24 cellular contexts compared by ENCODE assay signal in genomic region chr6:125296461-125296860, GRCh38. TPM values are rescaled to one million over a fixed set of nuclear protein-coding genes. Genes with fewer than 3 reads are reported as not detected.
DNase-seq lines count a peak whose midpoint lies in the region; ATAC-seq, FAIRE-seq and TF ChIP-seq lines count a peak whose summit lies in the region.
"Had no signal": no experiment of that assay in that cellular context is flagged by ENCODE, and none has a peak within 500 bp of the region (broad histone marks: within the 10 kb centered on the region; RNA-seq: fewer than 3 reads in every experiment).

No MANE protein-coding gene starts in this region.

- H3K9me1 ChIP-seq in K562 (ENCODE audit: control insufficient read depth, insufficient read depth, low read length), result peaks cover 4% of the 10 kb centered on the region

- POLR2A ChIA-PET in HepG2 (lab: Yijun Ruan, JAX) (no interaction called here), K562 (lab: Yijun Ruan, JAX) (no interaction called here), GM10248 (lab: Yijun Ruan, JAX) (no interaction called here)

- FAIRE-seq in HepG2 (lab: Jason Lieb, UNC) (no peak), K562 (lab: Jason Lieb, UNC) (no peak)
- FAIRE-seq: A549, GM18507, GM19239, H1 had no signal

- H3K27me3 ChIP-seq in HepG2 (ENCODE audit: control insufficient read depth in 1 of 2, insufficient read depth in 2 of 2, low read length in 2 of 2) (no peaks in the 10 kb centered on the region; a peak in 1 of 5 replicates), right lobe of liver (no peaks in the 10 kb centered on the region), K562 (ENCODE audit: control insufficient read depth in 2 of 2, insufficient read depth in 2 of 2, low read length in 2 of 2) (no peaks in the 10 kb centered on the region), sigmoid colon (no peaks in the 10 kb centered on the region)
- H3K27me3 ChIP-seq: BE2C had no signal

- H3K27ac ChIP-seq in HepG2 (ENCODE audit: extremely low read length, insufficient read depth, low read length), result no peak overlapping the region
- H3K27ac ChIP-seq in right lobe of liver, result no peak overlapping the region
- H3K27ac ChIP-seq in K562 (ENCODE audit: extremely low read depth, low read depth, low read length), result no peak overlapping the region
- no peak overlapping the region for H3K27ac ChIP-seq in sigmoid colon
- H3K27ac ChIP-seq: A549 had no signal

- CTCF ChIA-PET in HepG2 (lab: Yijun Ruan, JAX; ENCODE audit: low intra/inter-chr PET ratio, low total read pairs) (no interaction called here), K562 (lab: Yijun Ruan, JAX; ENCODE audit: low intra/inter-chr PET ratio) (no interaction called here), GM10248 (lab: Yijun Ruan, JAX) (no interaction called here)

- H3K9ac ChIP-seq in HepG2 (ENCODE audit: insufficient read depth, low read depth, low read length) (no peak overlapping the region), K562 (ENCODE audit: insufficient read depth in 1 of 2, low read depth in 2 of 2, low read length in 2 of 2) (no peak overlapping the region)
- H3K9ac ChIP-seq: SK-N-SH had no signal

- DNase-seq in HepG2 (ENCODE audit: low spot score) (no peak), right lobe of liver (no peak), HFFc6 (no peak), K562 (ENCODE audit: extremely low read depth in 1 of 4, low spot score in 3 of 4) (no peak), HT-29 (ENCODE audit: low spot score) (no peak), sigmoid colon (no peak), GM10248 (ENCODE audit: extremely low spot score) (no peak)
- DNase-seq: BE2C, COR-L47, DND-41, MM.1S, NCI-H1048, NCI-H1436 treated with DMSO at 0.1 percent for 48 hours, NCI-H1930, NCI-H510A treated with DMSO at 0.1 percent for 48 hours, NCI-H748 treated with DMSO at 0.1 percent for 48 hours, SIG-M5, SK-N-SH had no signal

- no peaks in the 10 kb centered on the region for H3K9me3 Mint-ChIP-seq in HFFc6

- no TSS peak for BruUV-seq in HepG2 (replicated peaks; lab: Mats Ljungman, UMichigan)
- no TSS peak for BruUV-seq in K562 (replicated peaks; lab: Mats Ljungman, UMichigan)

- H3K27ac Mint-ChIP-seq in HFFc6, result 0 out of 2 replicates have a peak overlapping the region, but pooled peaks have one; percentile 2

- TF ChIP-seq EP300 in HepG2 (IDR thresholded peaks at IDR 0.05; ENCODE audit: low read depth in 2 of 2, low read length in 2 of 2) (no peak), HepG2 (CRISPR knock-in tag; IDR thresholded peaks at IDR 0.05; ENCODE audit: borderline replicate concordance) (no peak), K562 (IDR thresholded peaks at IDR 0.05; ENCODE audit: low read length) (no peak), sigmoid colon (IDR thresholded peaks at IDR 0.05) (no peak)

- H3K36me3 ChIP-seq in HepG2 (replicated peaks in 1 of 2; ENCODE audit: control insufficient read depth in 1 of 2, insufficient read depth in 2 of 2, low read length in 2 of 2), result peaks cover 7 to 28% of the 10 kb centered on the region in 2 experiments
- peaks cover 0 to 13% (median 2%) of the 10 kb centered on the region in 4 donors for H3K36me3 ChIP-seq in right lobe of liver
- peaks cover 91% of the 10 kb centered on the region for H3K36me3 ChIP-seq in K562 (ENCODE audit: control insufficient read depth, insufficient read depth, low read length)
- peaks cover 4 to 70% (median 13%) of the 10 kb centered on the region in 4 donors for H3K36me3 ChIP-seq in sigmoid colon

- no peak for TF ChIP-seq POLR2A in HepG2 (IDR thresholded peaks at IDR 0.05; ENCODE audit: insufficient read depth in 1 of 2, low read depth in 2 of 2, low read length in 2 of 2)
- TF ChIP-seq POLR2A in right lobe of liver (IDR thresholded peaks at IDR 0.05), result no peak
- TF ChIP-seq POLR2A in K562 (conservative IDR thresholded peaks at IDR 0.05), result no peak
- TF ChIP-seq POLR2A in sigmoid colon (IDR thresholded peaks at IDR 0.05), result no peak

- peaks cover 1% of the 10 kb centered on the region for H3K27me3 Mint-ChIP-seq in HFFc6 (ENCODE audit: insufficient read depth)

- peaks cover 44% of the 10 kb centered on the region for H3K36me3 Mint-ChIP-seq in HFFc6 (ENCODE audit: low read depth)

- H3K79me2 ChIP-seq in HepG2 (ENCODE audit: insufficient read depth, low read length) (no peaks in the 10 kb centered on the region), K562 (ENCODE audit: control insufficient read depth, insufficient read depth, low read length) (peaks cover 94% of the 10 kb centered on the region)

- H3K4me2 ChIP-seq in HepG2 (ENCODE audit: low read depth, low read length), result no peak overlapping the region
- H3K4me2 ChIP-seq in K562 (ENCODE audit: insufficient read depth, low read length), result peak overlapping the region; percentile 1; the same call in 1 of the 2 replicates
- H3K4me2 ChIP-seq: A549, SK-N-SH had no signal

- H2AFZ ChIP-seq in HepG2 (ENCODE audit: low read length) (no peak overlapping the region), K562 (ENCODE audit: low read depth, low read length) (no peak overlapping the region)

- no peak overlapping the region for H3K4me3 Mint-ChIP-seq in HFFc6

- peaks cover 58% of the 10 kb centered on the region for H3K4me1 Mint-ChIP-seq in HFFc6 (ENCODE audit: low read depth)

- H3K9me3 ChIP-seq in HepG2 (ENCODE audit: low read length) (no peaks in the 10 kb centered on the region), right lobe of liver (no peaks in the 10 kb centered on the region), K562 (replicated peaks; ENCODE audit: control insufficient read depth, insufficient read depth, low read depth, low read length) (no peaks in the 10 kb centered on the region), sigmoid colon (no peaks in the 10 kb centered on the region)
- H3K9me3 ChIP-seq: A549, BE2C, SK-N-SH had no signal

- TF ChIP-seq RAD21 in HepG2 (CRISPR knock-in tag; IDR thresholded peaks at IDR 0.05), result no peak
- TF ChIP-seq RAD21 in K562 (CRISPR knock-in tag; conservative IDR thresholded peaks at IDR 0.05 in 1 of 2, IDR thresholded peaks at IDR 0.05 in 1 of 2), result no peak

- TF ChIP-seq CTCF in HepG2 (CRISPR knock-in tag; IDR thresholded peaks at IDR 0.05) (no peak), right lobe of liver (IDR thresholded peaks at IDR 0.05) (no peak), HFFc6 (IDR thresholded peaks at IDR 0.05) (no peak), K562 (IDR thresholded peaks at IDR 0.05 in 2 of 3, conservative IDR thresholded peaks at IDR 0.05 in 1 of 3; ENCODE audit: insufficient read depth in 2 of 3, low read depth in 1 of 3, low read length in 3 of 3) (no peak), sigmoid colon (IDR thresholded peaks at IDR 0.05) (no peak), GM10248 (IDR thresholded peaks at IDR 0.05; ENCODE audit: control extremely low read depth, extremely low read depth, low read depth, missing control alignments) (no peak)

- H3K4me1 ChIP-seq in HepG2 (ENCODE audit: insufficient read depth, low read length) (peaks cover 17% of the 10 kb centered on the region), right lobe of liver (peaks cover 0 to 21% (median 7%) of the 10 kb centered on the region in 4 donors), K562 (replicated peaks in 1 of 2; ENCODE audit: control insufficient read depth in 2 of 2, insufficient read depth in 2 of 2, low read length in 2 of 2) (peaks cover 1 to 37% of the 10 kb centered on the region in 2 experiments; a peak in 3 of 5 replicates), sigmoid colon (peaks cover 0 to 41% (median 26%) of the 10 kb centered on the region in 4 donors)

- intact Hi-C loops in HepG2 (cut with micrococcal nuclease; ENCODE audit: unreplicated experiment), result no loop called here
- intact Hi-C loops in right lobe of liver (cut with DNase I), result no loop called here
- intact Hi-C loops in K562 (cut with micrococcal nuclease), result no loop called here
- intact Hi-C loops in sigmoid colon (cut with DNase I), result no loop called here

- in situ Hi-C loops in HepG2 (cut with HindIII; ENCODE audit: extremely low pct_ligation_motif_present, low pct_unique_long_range_greater_than_20kb), result no loop called here
- in situ Hi-C loops in K562 (cut with MboI), result no loop called here

- H4K20me1 ChIP-seq in HepG2 (ENCODE audit: insufficient read depth, low read length) (no peaks in the 10 kb centered on the region), K562 (replicated peaks; ENCODE audit: control insufficient read depth, insufficient read depth, low read length) (peaks cover 4% of the 10 kb centered on the region; the same call in 1 of the 2 replicates)

- no peak overlapping the region for H3K4me3 ChIP-seq in HepG2 (replicated peaks in 1 of 3; ENCODE audit: insufficient read depth in 1 of 3, low read depth in 2 of 3, low read length in 3 of 3)
- no peak overlapping the region for H3K4me3 ChIP-seq in right lobe of liver
- no peak overlapping the region for H3K4me3 ChIP-seq in K562
- H3K4me3 ChIP-seq in sigmoid colon, result no peak overlapping the region
- H3K4me3 ChIP-seq: A549 had no signal

- no peak for ATAC-seq in HepG2
- ATAC-seq in right lobe of liver, result no peak
- no peak for ATAC-seq in K562
- ATAC-seq: A549, HCT116, Panc1 had no signal

RNA-seq across cellular contexts. Expression of gene HDDC2, which starts 5.3 kb away (rescaled TPM):
- total RNA-seq in HepG2 (2016; rRNA removed; fragmentation: Illumina TruSeq; extraction: Trizol) (78.7 and 90.7 TPM in 2 replicates), right lobe of liver (10 to 100 TPM in 3 of 6 experiments, 1 to 10 TPM in 3; 6.8 to 15.6 (median 9.5) TPM), K562 (2014; rRNA removed) (257 and 288 TPM in 2 replicates), K562 (2014; rRNA removed; fragmentation: Illumina TruSeq; extraction: Trizol) (291 and 320 TPM in 2 replicates), K562 (2015; rRNA removed; fragmentation: Illumina TruSeq; extraction: Trizol) (212 and 219 TPM in 2 replicates), K562 (2021) (193 and 194 TPM in 2 replicates), sigmoid colon (10 to 100 TPM; 39.9 to 61.7 (median 55.8) TPM)
- total RNA-seq in HepG2 (2016; cell fraction: cytosol; rRNA removed; fragmentation: Illumina TruSeq; extraction: Trizol; ENCODE audit: low read depth), result 88.3 and 123 TPM in 2 replicates
- total RNA-seq in HepG2 (2016; cell fraction: insoluble cytoplasmic fraction; rRNA removed; fragmentation: Illumina TruSeq; extraction: Trizol), result 78.6 and 90.1 TPM in 2 replicates
- total RNA-seq in HepG2 (2016; cell fraction: membrane; rRNA removed; fragmentation: Illumina TruSeq; extraction: Trizol), result 109 and 116 TPM in 2 replicates
- 36.7 and 41.9 TPM in 2 replicates for total RNA-seq in HepG2 (2016; cell fraction: nucleus; rRNA removed; fragmentation: Illumina TruSeq; extraction: Trizol)
- polyA plus RNA-seq in HepG2 (2011; rRNA removed) (67.3 and 76.7 TPM in 2 replicates), K562 (2011; rRNA removed) (307 and 436 TPM in 2 replicates), K562 (2014; fragmentation: Illumina TruSeq; extraction: Trizol) (284 and 294 TPM in 2 replicates), K562 (2014; fragmentation: Nextera tagmentation; extraction: Ambion mirVana) (100 to 1,000 TPM; 587 to 632 TPM), K562 (2014; rRNA removed) (368 and 418 TPM in 2 replicates), sigmoid colon (10 to 100 TPM; 56.0 to 82.9 (median 59.6) TPM)
- 67.0 and 70.1 TPM in 2 replicates for polyA plus RNA-seq in HepG2 (2011; cell fraction: cytosol; rRNA removed)
- 28.7 and 34.1 TPM in 2 replicates for polyA plus RNA-seq in HepG2 (2011; cell fraction: nucleus; rRNA removed)
- 43.8 and 65.4 TPM in 2 replicates for polyA plus RNA-seq in HepG2 (2012)
- 157 and 182 TPM in 2 replicates for polyA plus RNA-seq in HepG2 (2016; cell fraction: cytosol; fragmentation: Illumina TruSeq; extraction: Trizol; ENCODE audit: low read depth)
- polyA plus RNA-seq in HepG2 (2016; cell fraction: insoluble cytoplasmic fraction; fragmentation: Illumina TruSeq; extraction: Trizol; ENCODE audit: low read depth), result 117 and 122 TPM in 2 replicates
- 128 and 148 TPM in 2 replicates for polyA plus RNA-seq in HepG2 (2016; cell fraction: membrane; fragmentation: Illumina TruSeq; extraction: Trizol; ENCODE audit: low read depth)
- polyA plus RNA-seq in HepG2 (2016; cell fraction: nucleus; fragmentation: Illumina TruSeq; extraction: Trizol; ENCODE audit: insufficient read depth, low read depth), result 66.5 and 70.9 TPM in 2 replicates
- polyA minus RNA-seq in HepG2 (2011; rRNA and poly(A)+ RNA removed; ENCODE audit: low replicate concordance), result 17.2 and 19.5 TPM in 2 replicates
- polyA minus RNA-seq in HepG2 (2011; cell fraction: cytosol; rRNA and poly(A)+ RNA removed), result 16.6 and 17.1 TPM in 2 replicates
- polyA minus RNA-seq in HepG2 (2011; cell fraction: nucleus; rRNA and poly(A)+ RNA removed), result 43.1 and 51.2 TPM in 2 replicates
- 10 to 100 TPM; 50.0 to 59.3 (median 57.8) TPM for total RNA-seq in HFFc6 (2021; fragmentation: NEBNext Ultra II Directional; extraction: Animal tissue kit (Norgen Biotek cat#: 25700))
- 73.9 and 153 TPM in 2 replicates for total RNA-seq in K562 (2011; cell fraction: chromatin; rRNA removed; ENCODE audit: low replicate concordance)
- total RNA-seq in K562 (2011; cell fraction: nucleolus; rRNA removed), result 49.4 and 70.0 TPM in 2 replicates
- 113 and 160 TPM in 2 replicates for total RNA-seq in K562 (2011; cell fraction: nucleoplasm; rRNA removed)
- polyA plus RNA-seq in K562 (2011; cell fraction: cytosol; rRNA removed), result 294 and 307 TPM in 2 replicates
- polyA plus RNA-seq in K562 (2011; cell fraction: nucleus; rRNA removed), result 134 and 184 TPM in 2 replicates
- polyA plus RNA-seq in K562 (2012), result 183 and 267 TPM in 2 replicates
- polyA minus RNA-seq in K562 (2011; rRNA and poly(A)+ RNA removed), result 185 and 206 TPM in 2 replicates
- 56.4 and 57.5 TPM in 2 replicates for polyA minus RNA-seq in K562 (2011; cell fraction: cytosol; rRNA and poly(A)+ RNA removed)
- 77.5 and 119 TPM in 2 replicates for polyA minus RNA-seq in K562 (2011; cell fraction: nucleus; rRNA and poly(A)+ RNA removed)
- 62.3 and 63.2 TPM in 2 replicates for total RNA-seq in HT-29 (2014; rRNA removed; shearing (Covaris generic))

Comparison
In these comparisons a context has a peak if more than half of its experiments do, and no peak if none do; other contexts are left out.
1. Of the 241 proteins assayed by ChIP-seq in both HepG2 and K562: peak only in HepG2: RBFOX2; only in K562: none; in both: none; in neither: 240.